Comparison of ENCODE assay signal across 28 cellular contexts in genomic region chr17:8089728-8090127, GRCh38. TPM values are rescaled to one million over a fixed set of nuclear protein-coding genes. Genes with fewer than 3 reads are reported as not detected.
DNase-seq lines count a peak whose midpoint lies in the region; ATAC-seq, FAIRE-seq and TF ChIP-seq lines count a peak whose summit lies in the region.
"Had no signal": no experiment of that assay in that cellular context is flagged by ENCODE, and none has a peak within 500 bp of the region (broad histone marks: within the 10 kb centered on the region; RNA-seq: fewer than 3 reads in every experiment).

No MANE protein-coding gene starts in this region.

- H3K4me1 Mint-ChIP-seq in T-helper 17 cell (peaks cover 6% of the 10 kb centered on the region), naive B cell (peaks cover 36 to 58% (median 38%) of the 10 kb centered on the region in 3 donors)
- H3K4me1 Mint-ChIP-seq in stimulated activated memory B cell treated with anti-CD40 and anti-IgM and Interleukin-4, amounts not matched to agents 10 μg/mL and 1 μg/mL and 100 μg/mL, for 72 hours, result peaks cover 54% of the 10 kb centered on the region

- no peak for TF ChIP-seq POLR2A in H54 (IDR thresholded peaks at IDR 0.05; ENCODE audit: low read depth, low read length)

- H3K36me3 Mint-ChIP-seq in T-helper 17 cell (ENCODE audit: low read depth) (no peaks in the 10 kb centered on the region), naive B cell (no peaks in the 10 kb centered on the region)
- no peaks in the 10 kb centered on the region for H3K36me3 Mint-ChIP-seq in stimulated activated memory B cell treated with anti-CD40 and anti-IgM and Interleukin-4, amounts not matched to agents 10 μg/mL and 1 μg/mL and 100 μg/mL, for 72 hours
- H3K36me3 Mint-ChIP-seq: CD8-positive, alpha-beta T cell had no signal

- peaks cover 47% of the 10 kb centered on the region for H3K27me3 Mint-ChIP-seq in T-helper 17 cell
- peaks cover 4 to 36% (median 10%) of the 10 kb centered on the region in 3 donors for H3K27me3 Mint-ChIP-seq in naive B cell
- peaks cover 13% of the 10 kb centered on the region for H3K27me3 Mint-ChIP-seq in stimulated activated memory B cell treated with anti-CD40 and anti-IgM and Interleukin-4, amounts not matched to agents 10 μg/mL and 1 μg/mL and 100 μg/mL, for 72 hours

- no peaks in the 10 kb centered on the region for H3K9me3 ChIP-seq in T-helper 17 cell (ENCODE audit: control insufficient read depth, low read length, poor library complexity, severe bottlenecking)
- H3K9me3 ChIP-seq: BLaER1 treated with 17β-estradiol and CSF1 and Interleukin-3, amounts not matched to agents 10 nM and 100 nM; Caco-2 had no signal

- no peaks in the 10 kb centered on the region for H3K9me3 Mint-ChIP-seq in naive B cell
- H3K9me3 Mint-ChIP-seq in stimulated activated memory B cell treated with anti-CD40 and anti-IgM and Interleukin-4, amounts not matched to agents 10 μg/mL and 1 μg/mL and 100 μg/mL, for 72 hours, result no peaks in the 10 kb centered on the region
- H3K9me3 Mint-ChIP-seq: CD4-positive, alpha-beta T cell; CD8-positive, alpha-beta T cell had no signal

- no peak for DNase-seq in T-helper 17 cell
- DNase-seq in naive B cell, result no peak
- no peak for DNase-seq in HuH-7 (ENCODE audit: low spot score)
- DNase-seq in NK-92 treated with Interleukin-12 subunit alpha and Interleukin-12 subunit beta, amount 100 ng/mL, for 24 hours (lab: John Stamatoyannopoulos, UW), result no peak
- DNase-seq in H54 (ENCODE audit: insufficient read length, low spot score), result no peak
- DNase-seq in DMS153 treated with DMSO at 0.1 percent for 48 hours (lab: John Stamatoyannopoulos, UW; ENCODE audit: unreplicated experiment), result no peak
- DNase-seq: 8988T; AML-193; Caco-2; Calu3; CD4-positive, alpha-beta T cell; CD8-positive, alpha-beta T cell; DMS53; DMS79; DND-41; EL; GDM1 had no signal

- ATAC-seq in T-helper 17 cell (no peak), naive B cell (ENCODE audit: low read depth in 2 of 2) (no peak)
- no peak for ATAC-seq in stimulated activated memory B cell treated with anti-CD40 and anti-IgM and Interleukin-4, amounts not matched to agents 10 μg/mL and 1 μg/mL and 100 μg/mL, for 72 hours
- ATAC-seq: CD8-positive, alpha-beta T cell; GM12878 had no signal

- FAIRE-seq in H54 (lab: Jason Lieb, UNC), result no peak
- FAIRE-seq: A204.1, D721Med, GM12878, GM12892, GM18507 had no signal

- peak overlapping the region; percentile 34 for H3K27ac Mint-ChIP-seq in T-helper 17 cell
- H3K27ac Mint-ChIP-seq in naive B cell, result peak overlapping the region in 5 of 6 donors; percentile 28 to 91 (median 47)
- H3K27ac Mint-ChIP-seq in stimulated activated memory B cell treated with anti-CD40 and anti-IgM and Interleukin-4, amounts not matched to agents 10 μg/mL and 1 μg/mL and 100 μg/mL, for 72 hours, result peak overlapping the region; percentile 64
- H3K27ac Mint-ChIP-seq: CD4-positive, alpha-beta T cell; CD8-positive, alpha-beta T cell had no signal

- no peak overlapping the region for H3K4me3 Mint-ChIP-seq in T-helper 17 cell
- H3K4me3 Mint-ChIP-seq in naive B cell, result peak overlapping the region in 5 of 8 donors; percentile 1 to 29 (median 18)
- no peak overlapping the region for H3K4me3 Mint-ChIP-seq in stimulated activated memory B cell treated with anti-CD40 and anti-IgM and Interleukin-4, amounts not matched to agents 10 μg/mL and 1 μg/mL and 100 μg/mL, for 72 hours
- H3K4me3 Mint-ChIP-seq: CD4-positive, alpha-beta T cell; CD8-positive, alpha-beta T cell had no signal

RNA-seq across cellular contexts. Expression of gene ALOX12B, which starts 2.2 kb away (rescaled TPM):
- not detected for total RNA-seq in T-helper 17 cell
- 1 to 10 TPM in 2 of 6 donors, under 1 TPM in 2, not detected in 2; 0.45 to 2.4 (median 1.1) TPM for polyA plus RNA-seq in naive B cell (ENCODE audit: low read depth in 6 of 6)
- total RNA-seq: Calu3, Daoy, G401 had no signal
- polyA plus RNA-seq: BJ had no signal

RNA-seq across cellular contexts. Expression of gene ALOXE3, which starts 28.6 kb away (rescaled TPM):
- not detected for total RNA-seq in T-helper 17 cell
- not detected for polyA plus RNA-seq in naive B cell (ENCODE audit: low read depth in 6 of 6)
- total RNA-seq: B cell, Caco-2, Calu3, Daoy, GM12878 had no signal

RNA-seq across cellular contexts. Expression of gene HES7, which starts 34.2 kb away (rescaled TPM):
- total RNA-seq in T-helper 17 cell, result not detected
- not detected for polyA plus RNA-seq in naive B cell (ENCODE audit: low read depth in 6 of 6)
- total RNA-seq: B cell, Caco-2 had no signal
- polyA plus RNA-seq: BJ had no signal

RNA-seq across cellular contexts. Expression of gene ALOX15B, which starts 50.9 kb away (rescaled TPM):
- total RNA-seq in T-helper 17 cell, result not detected
- polyA plus RNA-seq in naive B cell (ENCODE audit: low read depth in 6 of 6), result not detected
- total RNA-seq: B cell; Caco-2; Calu3; CD4-positive, alpha-beta T cell; CD8-positive, alpha-beta T cell; Daoy; G401; GM12878 had no signal
- polyA plus RNA-seq: BJ had no signal

Comparison
In these comparisons a context has a peak if more than half of its experiments do, and no peak if none do; other contexts are left out.
1. H3K4me3 Mint-ChIP-seq: peak in naive B cell (5 of 8); none in T-helper 17 cell (single experiment) and stimulated activated memory B cell treated with anti-CD40 and anti-IgM and Interleukin-4, amounts not matched to agents 10 μg/mL and 1 μg/mL and 100 μg/mL, for 72 hours (single experiment).
2. Peak in every context shown above with its lines, with median percentiles within 50 percentile points of each other: H3K27ac Mint-ChIP-seq.